In genomic region chr6:31143148-31143547, GRCh38 we compare ENCODE assay signal across 1 cellular context.
TF ChIP-seq lines count a peak whose summit lies in the region.

No MANE protein-coding gene starts in this region.

TF ChIP-seq in HepG2, 621 proteins besides CTCF, POLR2A, EP300 and RAD21:
- TF ChIP-seq NFAT5 (CRISPR knock-in tag; IDR thresholded peaks at IDR 0.05) (no peak), CREM (IDR thresholded peaks at IDR 0.05) (no peak), CREM (CRISPR knock-in tag; IDR thresholded peaks at IDR 0.05) (no peak), ZNF652 (CRISPR knock-in tag; IDR thresholded peaks at IDR 0.05; ENCODE audit: borderline replicate concordance, low read depth) (peak; percentile 34; the same call in 1 of the 2 replicates), ZSCAN31 (CRISPR knock-in tag; IDR thresholded peaks at IDR 0.05; ENCODE audit: low read depth) (no peak), NR1H2 (CRISPR knock-in tag; IDR thresholded peaks at IDR 0.05; ENCODE audit: borderline replicate concordance, low read depth) (no peak), ZNF329 (CRISPR knock-in tag; IDR thresholded peaks at IDR 0.05; ENCODE audit: low read depth) (no peak)
